In genomic region chr12:49017764-49018281, GRCh38 we compare ENCODE assay signal across 8 cellular contexts. TPM values are rescaled to one million over a fixed set of nuclear protein-coding genes. Genes with fewer than 3 reads are reported as not detected.
DNase-seq lines count a peak whose midpoint lies in the region; ATAC-seq and TF ChIP-seq lines count a peak whose summit lies in the region.

No MANE protein-coding gene starts in this region.

- ATAC-seq in GM18861 (IDR thresholded peaks at IDR 0.05; ENCODE audit: unreplicated experiment), result peak; percentile 2
- ATAC-seq in GM21515 (IDR thresholded peaks at IDR 0.05; ENCODE audit: unreplicated experiment), result no peak

- peaks cover 30% of the 10 kb centered on the region for H3K79me2 ChIP-seq in parathyroid adenoma

- H3K9me3 Mint-ChIP-seq in activated CD4-positive, alpha-beta memory T cell treated with anti-CD3 and anti-CD28 coated beads, Interleukin-2, amount 10 ng/mL, durations not matched to agents 7 days and 5 days, result no peaks in the 10 kb centered on the region

- H3K4me1 Mint-ChIP-seq in activated CD4-positive, alpha-beta memory T cell treated with anti-CD3 and anti-CD28 coated beads, Interleukin-2, amount 10 ng/mL, durations not matched to agents 7 days and 5 days, result peaks cover 46% of the 10 kb centered on the region

- H3K27me3 ChIP-seq in parathyroid adenoma (ENCODE audit: control insufficient read depth, insufficient read depth, low read length), result no peaks in the 10 kb centered on the region

- H3K4me2 ChIP-seq in parathyroid adenoma (ENCODE audit: low read length), result peak overlapping the region; percentile 76

- CTCF ChIA-PET in activated CD4-positive, alpha-beta memory T cell treated with anti-CD3 and anti-CD28 coated beads, Interleukin-2, amount 10 ng/mL, durations not matched to agents 7 days and 5 days (lab: Charles Lee), result interaction anchor here (0.5 to 8.4 kb wide), 6 partner anchors 12 to 113 kb away, joined by 3 to 116 read pairs (median 5); partner anchors contain the start of genes DDN and TUBA1B

- H3K4me3 ChIP-seq in fibroblast of the aortic adventitia (ENCODE audit: low read depth, low read length), result peak overlapping the region; percentile 97
- peak overlapping the region; percentile 88 for H3K4me3 ChIP-seq in parathyroid adenoma (ENCODE audit: low read depth, low read length)

- H3K36me3 ChIP-seq in parathyroid adenoma (ENCODE audit: control insufficient read depth, insufficient read depth, low read length), result no peaks in the 10 kb centered on the region

- H3K9me3 ChIP-seq in parathyroid adenoma (ENCODE audit: control insufficient read depth, low read length), result no peaks in the 10 kb centered on the region

- DNase-seq in A172 (ENCODE audit: low spot score) (peak; percentile 24), HT1080 (ENCODE audit: low read depth) (peak; percentile 30), fibroblast of the aortic adventitia (ENCODE audit: low read depth) (no peak), SK-N-DZ (ENCODE audit: low spot score) (no peak)
- peak; percentile 49 for DNase-seq in activated CD4-positive, alpha-beta memory T cell treated with anti-CD3 and anti-CD28 coated beads, Interleukin-2, amount 10 ng/mL, durations not matched to agents 7 days and 5 days

- peak; percentile 40 for TF ChIP-seq CTCF in fibroblast of the aortic adventitia (IDR thresholded peaks at IDR 0.05; ENCODE audit: insufficient read depth, low read length)
- TF ChIP-seq CTCF in parathyroid adenoma (IDR thresholded peaks at IDR 0.05), result no peak

- H3K27ac ChIP-seq in parathyroid adenoma, result peak overlapping the region; percentile 80

- H3K27me3 Mint-ChIP-seq in activated CD4-positive, alpha-beta memory T cell treated with anti-CD3 and anti-CD28 coated beads, Interleukin-2, amount 10 ng/mL, durations not matched to agents 7 days and 5 days, result no peaks in the 10 kb centered on the region

- peaks cover 51% of the 10 kb centered on the region for H3K36me3 Mint-ChIP-seq in activated CD4-positive, alpha-beta memory T cell treated with anti-CD3 and anti-CD28 coated beads, Interleukin-2, amount 10 ng/mL, durations not matched to agents 7 days and 5 days (ENCODE audit: low read depth)

- H3K9ac ChIP-seq in parathyroid adenoma, result peak overlapping the region; percentile 70

- POLR2A ChIA-PET in activated CD4-positive, alpha-beta memory T cell treated with anti-CD3 and anti-CD28 coated beads, Interleukin-2, amount 10 ng/mL, durations not matched to agents 7 days and 5 days (lab: Charles Lee), result interaction anchor here (1.0 to 7.5 kb wide), 14 partner anchors 8 to 349 kb away, joined by 3 to 96 read pairs (median 5); partner anchors contain the start of genes DDN, RHEBL1, SPATS2 and TUBA1B

- peak overlapping the region; percentile 90 for H3K4me3 Mint-ChIP-seq in activated CD4-positive, alpha-beta memory T cell treated with anti-CD3 and anti-CD28 coated beads, Interleukin-2, amount 10 ng/mL, durations not matched to agents 7 days and 5 days

- H2AFZ ChIP-seq in parathyroid adenoma, result peak overlapping the region; percentile 91

- peak overlapping the region; percentile 98 for H3K27ac Mint-ChIP-seq in activated CD4-positive, alpha-beta memory T cell treated with anti-CD3 and anti-CD28 coated beads, Interleukin-2, amount 10 ng/mL, durations not matched to agents 7 days and 5 days

- peaks cover 8% of the 10 kb centered on the region for H3K4me1 ChIP-seq in parathyroid adenoma

RNA-seq across cellular contexts. Expression of gene PRKAG1, which starts 0.8 kb away (rescaled TPM):
- 71.9 and 98.1 TPM in 2 replicates for total RNA-seq in A172 (2014; rRNA removed; shearing (Covaris generic))
- total RNA-seq in HT1080 (2014; rRNA removed; shearing (Covaris generic)), result 101 and 104 TPM in 2 replicates
- 124 and 126 TPM in 2 replicates for polyA plus RNA-seq in HT1080 (2015; cell fraction: cytosol; rRNA removed)
- 135 and 155 TPM in 2 replicates for polyA plus RNA-seq in HT1080 (2015; cell fraction: nucleus; rRNA removed)
- 10 to 100 TPM; 65.9 to 70.2 TPM for total RNA-seq in activated CD4-positive, alpha-beta memory T cell treated with anti-CD3 and anti-CD28 coated beads, Interleukin-2, amount 10 ng/mL, durations not matched to agents 7 days and 5 days
- total RNA-seq in fibroblast of the aortic adventitia (ENCODE audit: low replicate concordance), result 52.4 and 95.9 TPM in 2 replicates
- polyA plus RNA-seq in SK-N-DZ (2014; cell fraction: cytosol; rRNA removed), result 56.8 and 62.7 TPM in 2 replicates
- 37.3 and 42.8 TPM in 2 replicates for polyA plus RNA-seq in SK-N-DZ (2014; cell fraction: nucleus; rRNA removed)

RNA-seq across cellular contexts. Expression of gene DDN, which starts 18.6 kb away (rescaled TPM):
- 0.03 and 0.19 TPM in 2 replicates for total RNA-seq in A172 (2014; rRNA removed; shearing (Covaris generic))
- total RNA-seq in HT1080 (2014; rRNA removed; shearing (Covaris generic)), result 0.24 and 0.50 TPM in 2 replicates
- polyA plus RNA-seq in HT1080 (2015; cell fraction: cytosol; rRNA removed), result 0.15 and 0.19 TPM in 2 replicates
- polyA plus RNA-seq in HT1080 (2015; cell fraction: nucleus; rRNA removed), result 0.43 and 0.59 TPM in 2 replicates
- under 1 TPM; 0.23 TPM for total RNA-seq in activated CD4-positive, alpha-beta memory T cell treated with anti-CD3 and anti-CD28 coated beads, Interleukin-2, amount 10 ng/mL, durations not matched to agents 7 days and 5 days
- 0.08 and 0.09 TPM in 2 replicates for total RNA-seq in fibroblast of the aortic adventitia (ENCODE audit: low replicate concordance)
- polyA plus RNA-seq in SK-N-DZ (2014; cell fraction: cytosol; rRNA removed), result 3.6 and 4.4 TPM in 2 replicates
- polyA plus RNA-seq in SK-N-DZ (2014; cell fraction: nucleus; rRNA removed), result 6.4 and 11.4 TPM in 2 replicates

RNA-seq across cellular contexts. Expression of gene WNT1, which starts 39.7 kb away (rescaled TPM):
- not detected in 2 replicates for total RNA-seq in A172 (2014; rRNA removed; shearing (Covaris generic))
- total RNA-seq in HT1080 (2014; rRNA removed; shearing (Covaris generic)), result not detected in 2 replicates
- not detected in 2 replicates for polyA plus RNA-seq in HT1080 (2015; cell fraction: cytosol; rRNA removed)
- polyA plus RNA-seq in HT1080 (2015; cell fraction: nucleus; rRNA removed), result not detected in 2 replicates
- under 1 TPM; 0.33 to 0.73 TPM for total RNA-seq in activated CD4-positive, alpha-beta memory T cell treated with anti-CD3 and anti-CD28 coated beads, Interleukin-2, amount 10 ng/mL, durations not matched to agents 7 days and 5 days
- total RNA-seq in fibroblast of the aortic adventitia (ENCODE audit: low replicate concordance), result not detected in 2 replicates
- polyA plus RNA-seq in SK-N-DZ (2014; cell fraction: cytosol; rRNA removed), result not detected in 2 replicates
- polyA plus RNA-seq in SK-N-DZ (2014; cell fraction: nucleus; rRNA removed), result not detected in 2 replicates

RNA-seq across cellular contexts. Expression of gene KMT2D, which starts 42.8 kb away (rescaled TPM):
- total RNA-seq in A172 (2014; rRNA removed; shearing (Covaris generic)), result 17.2 and 41.4 TPM in 2 replicates
- total RNA-seq in HT1080 (2014; rRNA removed; shearing (Covaris generic)), result 12.4 and 17.0 TPM in 2 replicates
- polyA plus RNA-seq in HT1080 (2015; cell fraction: cytosol; rRNA removed), result 13.0 and 17.8 TPM in 2 replicates
- polyA plus RNA-seq in HT1080 (2015; cell fraction: nucleus; rRNA removed), result 51.9 and 58.4 TPM in 2 replicates
- total RNA-seq in activated CD4-positive, alpha-beta memory T cell treated with anti-CD3 and anti-CD28 coated beads, Interleukin-2, amount 10 ng/mL, durations not matched to agents 7 days and 5 days, result 10 to 100 TPM; 82.3 to 87.8 TPM
- 22.6 and 23.8 TPM in 2 replicates for total RNA-seq in fibroblast of the aortic adventitia (ENCODE audit: low replicate concordance)
- polyA plus RNA-seq in SK-N-DZ (2014; cell fraction: cytosol; rRNA removed), result 19.0 and 23.0 TPM in 2 replicates
- 28.8 and 36.1 TPM in 2 replicates for polyA plus RNA-seq in SK-N-DZ (2014; cell fraction: nucleus; rRNA removed)

RNA-seq across cellular contexts. Expression of gene WNT10B, which starts 46.3 kb away (rescaled TPM):
- 0.36 and 1.5 TPM in 2 replicates for total RNA-seq in A172 (2014; rRNA removed; shearing (Covaris generic))
- 0.71 and 2.1 TPM in 2 replicates for total RNA-seq in HT1080 (2014; rRNA removed; shearing (Covaris generic))
- 0.92 and 1.3 TPM in 2 replicates for polyA plus RNA-seq in HT1080 (2015; cell fraction: cytosol; rRNA removed)
- polyA plus RNA-seq in HT1080 (2015; cell fraction: nucleus; rRNA removed), result 0.91 and 0.96 TPM in 2 replicates
- 1 to 10 TPM; 4.1 to 4.2 TPM for total RNA-seq in activated CD4-positive, alpha-beta memory T cell treated with anti-CD3 and anti-CD28 coated beads, Interleukin-2, amount 10 ng/mL, durations not matched to agents 7 days and 5 days
- total RNA-seq in fibroblast of the aortic adventitia (ENCODE audit: low replicate concordance), result 0.18 and 0.98 TPM in 2 replicates
- 0.07 TPM in 1 of 2 replicates, not detected in the other for polyA plus RNA-seq in SK-N-DZ (2014; cell fraction: cytosol; rRNA removed)
- polyA plus RNA-seq in SK-N-DZ (2014; cell fraction: nucleus; rRNA removed), result 0.08 TPM in 1 of 2 replicates, not detected in the other

Comparison
In these comparisons a context has a peak if more than half of its experiments do, and no peak if none do; other contexts are left out.
1. DNase-seq: peak in A172 (single experiment), HT1080 (single experiment) and activated CD4-positive, alpha-beta memory T cell treated with anti-CD3 and anti-CD28 coated beads, Interleukin-2, amount 10 ng/mL, durations not matched to agents 7 days and 5 days (single experiment); none in fibroblast of the aortic adventitia (single experiment) and SK-N-DZ (single experiment).